In genomic region chrX:23373129-23373804, GRCh38 we compare ENCODE assay signal across 14 cellular contexts. TPM values are rescaled to one million over a fixed set of nuclear protein-coding genes. Genes with fewer than 3 reads are reported as not detected.
DNase-seq lines count a peak whose midpoint lies in the region; ATAC-seq, FAIRE-seq and TF ChIP-seq lines count a peak whose summit lies in the region.
"Had no signal": no experiment of that assay in that cellular context is flagged by ENCODE, and none has a peak within 500 bp of the region (broad histone marks: within the 10 kb centered on the region; RNA-seq: fewer than 3 reads in every experiment).

No MANE protein-coding gene starts in this region.

- no peak overlapping the region for H3K9ac ChIP-seq in Karpas-422 (ENCODE audit: low read length)

- no peaks in the 10 kb centered on the region for H3K79me2 ChIP-seq in Karpas-422 (ENCODE audit: low read length)

- POLR2A ChIA-PET in activated CD8-positive, alpha-beta T cell treated with anti-CD3 and anti-CD28 coated beads for 36 hours (lab: Charles Lee) = no interaction called here

- peaks cover 26% of the 10 kb centered on the region for H3K4me1 Mint-ChIP-seq in chondrocyte (ENCODE audit: low read depth)
- H3K4me1 Mint-ChIP-seq in activated CD8-positive, alpha-beta T cell treated with anti-CD3 and anti-CD28 coated beads for 36 hours (ENCODE audit: low read depth) = no peaks in the 10 kb centered on the region

- no peaks in the 10 kb centered on the region for H3K9me3 Mint-ChIP-seq in chondrocyte (ENCODE audit: low read depth)
- H3K9me3 Mint-ChIP-seq in activated CD8-positive, alpha-beta T cell treated with anti-CD3 and anti-CD28 coated beads for 36 hours = no peaks in the 10 kb centered on the region

- peak overlapping the region; percentile 65 for H3K27ac Mint-ChIP-seq in chondrocyte (ENCODE audit: unreplicated experiment)
- no peak overlapping the region for H3K27ac Mint-ChIP-seq in activated CD8-positive, alpha-beta T cell treated with anti-CD3 and anti-CD28 coated beads for 36 hours
- H3K27ac Mint-ChIP-seq: activated naive CD8-positive, alpha-beta T cell had no signal

- H3K36me3 ChIP-seq in upper lobe of right lung (no peaks in the 10 kb centered on the region), Karpas-422 (ENCODE audit: insufficient read depth, low read length) (no peaks in the 10 kb centered on the region), small intestine (ENCODE audit: control insufficient read depth in 2 of 2, insufficient read depth in 2 of 2, low read length in 2 of 2) (no peaks in the 10 kb centered on the region)

- intact Hi-C loops in upper lobe of right lung (cut with DNase I) = no loop called here
- intact Hi-C loops in activated CD8-positive, alpha-beta T cell treated with anti-CD3 and anti-CD28 coated beads for 36 hours (cut with micrococcal nuclease) = no loop called here

- H3K27ac ChIP-seq in upper lobe of right lung (no peak overlapping the region), Karpas-422 (ENCODE audit: low read length) (no peak overlapping the region), small intestine (ENCODE audit: low read depth in 1 of 2, low read length in 1 of 2) (no peak overlapping the region)
- H3K27ac ChIP-seq: 22Rv1, HL-60, testis had no signal

- H3K4me2 ChIP-seq in Karpas-422 (ENCODE audit: low read depth, low read length, poor library complexity, severe bottlenecking) = no peak overlapping the region

- H3K27me3 ChIP-seq in upper lobe of right lung (no peaks in the 10 kb centered on the region), Karpas-422 (ENCODE audit: low read length) (no peaks in the 10 kb centered on the region), small intestine (ENCODE audit: control insufficient read depth in 2 of 2, insufficient read depth in 2 of 2, low read length in 2 of 2) (no peaks in the 10 kb centered on the region)
- H3K27me3 ChIP-seq: testis had no signal

- CTCF ChIA-PET in activated CD8-positive, alpha-beta T cell treated with anti-CD3 and anti-CD28 coated beads for 36 hours (lab: Charles Lee) = no interaction called here

- no peaks in the 10 kb centered on the region for H4K20me1 ChIP-seq in Karpas-422 (ENCODE audit: insufficient read depth, low read depth, low read length)

- TF ChIP-seq CTCF in chondrocyte (IDR thresholded peaks at IDR 0.05) = no peak
- no peak for TF ChIP-seq CTCF in upper lobe of right lung (IDR thresholded peaks at IDR 0.05)
- TF ChIP-seq CTCF in activated CD8-positive, alpha-beta T cell treated with anti-CD3 and anti-CD28 coated beads for 36 hours (IDR thresholded peaks at IDR 0.05) = no peak

- H3K36me3 Mint-ChIP-seq in chondrocyte (ENCODE audit: low read depth) = no peaks in the 10 kb centered on the region
- no peaks in the 10 kb centered on the region for H3K36me3 Mint-ChIP-seq in activated CD8-positive, alpha-beta T cell treated with anti-CD3 and anti-CD28 coated beads for 36 hours (ENCODE audit: low read depth)
- H3K36me3 Mint-ChIP-seq: activated naive CD8-positive, alpha-beta T cell had no signal

- H3K4me3 Mint-ChIP-seq in chondrocyte (ENCODE audit: unreplicated experiment) = no peak overlapping the region
- H3K4me3 Mint-ChIP-seq in activated CD8-positive, alpha-beta T cell treated with anti-CD3 and anti-CD28 coated beads for 36 hours = no peak overlapping the region
- H3K4me3 Mint-ChIP-seq: activated naive CD8-positive, alpha-beta T cell had no signal

- H3K4me3 ChIP-seq in upper lobe of right lung (no peak overlapping the region), Karpas-422 (ENCODE audit: low read length) (no peak overlapping the region), small intestine (ENCODE audit: low read depth in 1 of 2, low read length in 2 of 2) (no peak overlapping the region)
- H3K4me3 ChIP-seq: testis had no signal

- H3K4me1 ChIP-seq in upper lobe of right lung = no peaks in the 10 kb centered on the region
- H3K4me1 ChIP-seq in Karpas-422 (ENCODE audit: low read length) = no peaks in the 10 kb centered on the region
- H3K4me1 ChIP-seq in small intestine (ENCODE audit: control insufficient read depth in 2 of 2, insufficient read depth in 1 of 2, low read depth in 1 of 2, low read length in 1 of 2) = no peaks in the 10 kb centered on the region
- H3K4me1 ChIP-seq: testis had no signal

- no peak overlapping the region for H2AFZ ChIP-seq in Karpas-422 (ENCODE audit: low read length)

- WGBS in small intestine, 3 donors = 61 to 70% (median 69%) methylated on average over 5 of the region's 5 CpGs

- DNase-seq in DMS 273 (lab: John Stamatoyannopoulos, UW; ENCODE audit: unreplicated experiment) = peak; percentile 16
- no peak for DNase-seq in DMS 273 treated with DMSO at 0.1 percent for 48 hours (lab: John Stamatoyannopoulos, UW)
- DNase-seq in chondrocyte (ENCODE audit: low spot score) = no peak
- peak; percentile 76 for DNase-seq in kidney glomerular epithelial cell (lab: John Stamatoyannopoulos, UW)
- no peak for DNase-seq in upper lobe of right lung
- no peak for DNase-seq in Karpas-422
- no peak for DNase-seq in small intestine
- DNase-seq in activated CD8-positive, alpha-beta T cell treated with anti-CD3 and anti-CD28 coated beads for 36 hours = no peak
- DNase-seq: NCI-H1694 treated with DMSO at 0.1 percent for 48 hours; stimulated activated CD4-positive, alpha-beta T cell treated with anti-CD3 and anti-CD28 coated beads, Interleukin-4, amount 100 ng/mL, for 24 hours; testis had no signal

- H3K27me3 Mint-ChIP-seq in chondrocyte (ENCODE audit: low read depth) = peaks cover 28% of the 10 kb centered on the region
- H3K27me3 Mint-ChIP-seq in activated CD8-positive, alpha-beta T cell treated with anti-CD3 and anti-CD28 coated beads for 36 hours = no peaks in the 10 kb centered on the region

- FAIRE-seq in small intestine (lab: Jason Lieb, UNC) = no peak

- H3K9me3 ChIP-seq in upper lobe of right lung (no peaks in the 10 kb centered on the region), Karpas-422 (ENCODE audit: low read length) (no peaks in the 10 kb centered on the region), small intestine (ENCODE audit: control insufficient read depth, low read depth) (no peaks in the 10 kb centered on the region)
- H3K9me3 ChIP-seq: testis had no signal

- peak; percentile 23 for ATAC-seq in upper lobe of right lung
- no peak for ATAC-seq in activated CD8-positive, alpha-beta T cell treated with anti-CD3 and anti-CD28 coated beads for 36 hours

- H3K9me2 ChIP-seq in Karpas-422 (replicated peaks; ENCODE audit: insufficient read depth, low read length) = no peaks in the 10 kb centered on the region

RNA-seq across cellular contexts. Expression of gene PTCHD1, which starts 38.6 kb away (rescaled TPM):
- total RNA-seq in chondrocyte (0.82 to 1.9 TPM in 2 of 3 replicates, not detected in the other), upper lobe of right lung (0.20 TPM)
- not detected in 2 replicates for total RNA-seq in Karpas-422 (2014; rRNA removed; shearing (Covaris generic); ENCODE audit: low replicate concordance)
- polyA plus RNA-seq in small intestine = under 1 TPM in 1 of 3 donors, not detected in 2; 0.22 TPM
- not detected for total RNA-seq in activated CD8-positive, alpha-beta T cell treated with anti-CD3 and anti-CD28 coated beads for 36 hours

Comparison
In these comparisons a context has a peak if more than half of its experiments do, and no peak if none do; other contexts are left out.
1. DNase-seq: peak in DMS 273 (single experiment) and kidney glomerular epithelial cell (single experiment); none in DMS 273 treated with DMSO at 0.1 percent for 48 hours (single experiment), chondrocyte (single experiment), upper lobe of right lung (single experiment), Karpas-422 (single experiment), small intestine (single experiment) and activated CD8-positive, alpha-beta T cell treated with anti-CD3 and anti-CD28 coated beads for 36 hours (single experiment).